In genomic region chr2:75208738-75209137, GRCh38 we compare ENCODE assay signal across 23 cellular contexts. TPM values are rescaled to one million over a fixed set of nuclear protein-coding genes. Genes with fewer than 3 reads are reported as not detected.
"Had no signal": no experiment of that assay in that cellular context is flagged by ENCODE, and none has a peak within 500 bp of the region (broad histone marks: within the 10 kb centered on the region; RNA-seq: fewer than 3 reads in every experiment).

No MANE protein-coding gene starts in this region.

- H3K4me1 ChIP-seq: esophagus squamous epithelium, parathyroid adenoma, prostate gland, right lobe of liver, suprapubic skin, thyroid gland, upper lobe of right lung, vagina had no signal

- H3K36me3 ChIP-seq: esophagus squamous epithelium, prostate gland, right lobe of liver, suprapubic skin, thyroid gland, upper lobe of right lung, vagina had no signal

- H3K9ac ChIP-seq: parathyroid adenoma had no signal

- H3K27ac ChIP-seq: esophagus squamous epithelium, parathyroid adenoma, prostate gland, right lobe of liver, suprapubic skin, thyroid gland, upper lobe of right lung, vagina had no signal

- H3K9me3 ChIP-seq: esophagus squamous epithelium, prostate gland, right lobe of liver, suprapubic skin, thyroid gland, upper lobe of right lung, vagina had no signal

- H3K4me3 ChIP-seq: esophagus squamous epithelium, lung, prostate gland, right lobe of liver, suprapubic skin, thyroid gland, upper lobe of right lung, vagina had no signal

- H3K4me1 Mint-ChIP-seq: nephron had no signal

- H3K36me3 Mint-ChIP-seq: immature natural killer cell; stimulated activated effector memory CD8-positive, alpha-beta T cell treated with anti-CD3 and anti-CD28 coated beads, Interleukin-12 subunit alpha, Interleukin-12 subunit beta, amount 100 ng/mL, for 72 hours had no signal

- H3K9me3 Mint-ChIP-seq: dendritic cell treated with granulocyte-macrophage colony-stimulating factor and Interleukin-4, amounts not matched to agents 40 ng/mL and 50 ng/mL, for 4 days had no signal

- H3K27ac Mint-ChIP-seq: dendritic cell treated with granulocyte-macrophage colony-stimulating factor and Interleukin-4, amounts not matched to agents 40 ng/mL and 50 ng/mL, for 4 days; effector memory CD8-positive, alpha-beta T cell; immature natural killer cell; naive B cell; nephron; stimulated activated effector memory CD8-positive, alpha-beta T cell treated with anti-CD3 and anti-CD28 coated beads, Interleukin-12 subunit alpha, Interleukin-12 subunit beta, amount 100 ng/mL, for 72 hours had no signal

- H3K4me3 Mint-ChIP-seq: dendritic cell treated with granulocyte-macrophage colony-stimulating factor and Interleukin-4, amounts not matched to agents 40 ng/mL and 50 ng/mL, for 4 days; effector memory CD8-positive, alpha-beta T cell; immature natural killer cell; naive B cell; nephron; stimulated activated effector memory CD8-positive, alpha-beta T cell treated with anti-CD3 and anti-CD28 coated beads, Interleukin-12 subunit alpha, Interleukin-12 subunit beta, amount 100 ng/mL, for 72 hours had no signal

- DNase-seq: effector memory CD8-positive, alpha-beta T cell; esophagus squamous epithelium; foreskin fibroblast; immature natural killer cell; kidney; left cardiac atrium; left ventricle myocardium superior; naive B cell; right lobe of liver; stimulated activated CD4-positive, alpha-beta T cell treated with anti-CD3 and anti-CD28 coated beads, Interleukin-4, amount 100 ng/mL, for 1 hour; stimulated activated CD8-positive, alpha-beta memory T cell treated with anti-CD3 and anti-CD28 coated beads, Interleukin-4, amount 100 ng/mL, for 48 hours; stimulated activated naive CD8-positive, alpha-beta T cell treated with anti-CD3 and anti-CD28 coated beads, Interleukin-15, Interleukin-2, amounts not matched to agents 100 U/mL and 50 U/mL, for 24 hours; thyroid gland; upper lobe of right lung had no signal

- ATAC-seq: effector memory CD8-positive, alpha-beta T cell; left cardiac atrium; left ventricle myocardium superior; right lobe of liver; stimulated activated effector memory CD8-positive, alpha-beta T cell treated with anti-CD3 and anti-CD28 coated beads, Interleukin-12 subunit alpha, Interleukin-12 subunit beta, amount 100 ng/mL, for 72 hours; stimulated activated naive CD8-positive, alpha-beta T cell treated with anti-CD3 and anti-CD28 coated beads, Interleukin-15, Interleukin-2, amounts not matched to agents 100 U/mL and 50 U/mL, for 24 hours; upper lobe of right lung had no signal

- H3K27me3 ChIP-seq: right lobe of liver, suprapubic skin, thyroid gland, upper lobe of right lung, vagina had no signal

RNA-seq across cellular contexts. Expression of gene TACR1, which starts 9.4 kb away (rescaled TPM):
- total RNA-seq: epithelial cell of proximal tubule, right lobe of liver had no signal
